In the genomic region with DNA sequence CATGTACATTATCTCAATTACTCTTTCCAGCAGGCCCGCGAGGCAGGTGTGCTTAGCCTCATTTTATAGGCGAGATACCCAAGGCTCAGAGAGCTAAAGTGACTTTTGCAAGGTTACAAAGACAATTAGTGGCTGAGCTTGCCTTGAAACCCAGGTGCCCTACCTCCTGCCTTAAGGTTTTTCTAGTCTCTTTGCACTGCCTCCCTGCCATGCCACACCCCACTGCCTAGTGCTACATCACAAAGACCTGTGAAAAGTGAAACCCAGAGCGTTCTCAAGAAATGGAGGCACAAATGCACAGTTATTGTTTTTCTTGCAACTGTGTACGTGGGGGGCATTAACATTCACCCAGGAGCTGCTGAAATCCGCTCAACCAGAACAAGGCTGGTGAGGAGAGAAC, we compare ENCODE assay signal across 18 cellular contexts. TPM values are rescaled to one million over a fixed set of nuclear protein-coding genes. Genes with fewer than 3 reads are reported as not detected.
DNase-seq lines count a peak whose midpoint lies in the region; ATAC-seq and TF ChIP-seq lines count a peak whose summit lies in the region.
"Had no signal": no experiment of that assay in that cellular context is flagged by ENCODE, and none has a peak within 500 bp of the region (broad histone marks: within the 10 kb centered on the region; RNA-seq: fewer than 3 reads in every experiment).

No MANE protein-coding gene starts in this region.

- no peak overlapping the region for H3K4me3 ChIP-seq in tibial nerve
- H3K4me3 ChIP-seq: HAP-1 had no signal

- DNase-seq in NCI-H82 (lab: John Stamatoyannopoulos, UW) (peak; percentile 43), NCI-H82 treated with DMSO at 0.1 percent for 48 hours (lab: John Stamatoyannopoulos, UW; ENCODE audit: unreplicated experiment) (no peak), NCI-H2107 treated with DMSO at 0.1 percent for 48 hours (lab: John Stamatoyannopoulos, UW; ENCODE audit: unreplicated experiment) (peak; percentile 82), left kidney (ENCODE audit: low read depth, low spot score) (peak; percentile 79), ACHN (no peak), tibial nerve (ENCODE audit: low spot score in 2 of 2) (no peak)
- DNase-seq in T-helper 2 cell treated with Interferon-gamma antibody and Interleukin-4, amounts not matched to agents 5 μg/mL and 100 μg/mL, for 36 hours (ENCODE audit: low spot score): no peak
- no peak for DNase-seq in activated naive CD8-positive, alpha-beta T cell treated with anti-CD3 and anti-CD28 coated beads, Interleukin-2, amount 50 U/mL, for 24 hours
- DNase-seq: AML-193; Calu3; CD4-positive, alpha-beta T cell; NCI-H2029; NCI-H446 treated with DMSO at 0.1 percent for 48 hours; OCI-M1 had no signal

- H3K27ac Mint-ChIP-seq in T-helper 2 cell treated with Interferon-gamma antibody and Interleukin-4, amounts not matched to agents 5 μg/mL and 100 μg/mL, for 36 hours: no peak overlapping the region
- H3K27ac Mint-ChIP-seq in activated naive CD8-positive, alpha-beta T cell treated with anti-CD3 and anti-CD28 coated beads, Interleukin-2, amount 50 U/mL, for 24 hours: no peak overlapping the region
- H3K27ac Mint-ChIP-seq: CD4-positive, alpha-beta T cell had no signal

- no peaks in the 10 kb centered on the region for H3K27me3 ChIP-seq in tibial nerve

- no peak for TF ChIP-seq POLR2A in tibial nerve (IDR thresholded peaks at IDR 0.05)

- no peaks in the 10 kb centered on the region for H3K4me1 Mint-ChIP-seq in T-helper 2 cell treated with Interferon-gamma antibody and Interleukin-4, amounts not matched to agents 5 μg/mL and 100 μg/mL, for 36 hours (ENCODE audit: low read depth)
- H3K4me1 Mint-ChIP-seq in activated naive CD8-positive, alpha-beta T cell treated with anti-CD3 and anti-CD28 coated beads, Interleukin-2, amount 50 U/mL, for 24 hours: no peaks in the 10 kb centered on the region

- no peaks in the 10 kb centered on the region for H3K4me1 ChIP-seq in tibial nerve
- H3K4me1 ChIP-seq: HAP-1 had no signal

- in situ Hi-C loops in ACHN (cut with HindIII; ENCODE audit: low pct_ligation_motif_present, low pct_unique_long_range_greater_than_20kb, low sequenced_read_pairs): no loop called here

- no peaks in the 10 kb centered on the region for H3K27me3 Mint-ChIP-seq in T-helper 2 cell treated with Interferon-gamma antibody and Interleukin-4, amounts not matched to agents 5 μg/mL and 100 μg/mL, for 36 hours (ENCODE audit: low read depth)
- H3K27me3 Mint-ChIP-seq in activated naive CD8-positive, alpha-beta T cell treated with anti-CD3 and anti-CD28 coated beads, Interleukin-2, amount 50 U/mL, for 24 hours: peaks cover 10% of the 10 kb centered on the region

- no peaks in the 10 kb centered on the region for H3K36me3 ChIP-seq in tibial nerve
- H3K36me3 ChIP-seq: HAP-1 had no signal

- 62% methylated on average over 6 of the region's 6 CpGs for WGBS in tibial nerve, 2 donors

- no peak for ATAC-seq in activated naive CD8-positive, alpha-beta T cell treated with anti-CD3 and anti-CD28 coated beads, Interleukin-2, amount 50 U/mL, for 24 hours

- H3K4me3 Mint-ChIP-seq in T-helper 2 cell treated with Interferon-gamma antibody and Interleukin-4, amounts not matched to agents 5 μg/mL and 100 μg/mL, for 36 hours: no peak overlapping the region
- H3K4me3 Mint-ChIP-seq in activated naive CD8-positive, alpha-beta T cell treated with anti-CD3 and anti-CD28 coated beads, Interleukin-2, amount 50 U/mL, for 24 hours: no peak overlapping the region
- H3K4me3 Mint-ChIP-seq: CD4-positive, alpha-beta T cell had no signal

- H3K9me3 ChIP-seq in tibial nerve: peaks cover 0 to under 1% (median 0%) of the 10 kb centered on the region in 4 donors
- H3K9me3 ChIP-seq: HAP-1 had no signal

- no peak for TF ChIP-seq EP300 in tibial nerve (IDR thresholded peaks at IDR 0.05)

- no peaks in the 10 kb centered on the region for H3K9me3 Mint-ChIP-seq in T-helper 2 cell treated with Interferon-gamma antibody and Interleukin-4, amounts not matched to agents 5 μg/mL and 100 μg/mL, for 36 hours
- no peaks in the 10 kb centered on the region for H3K9me3 Mint-ChIP-seq in activated naive CD8-positive, alpha-beta T cell treated with anti-CD3 and anti-CD28 coated beads, Interleukin-2, amount 50 U/mL, for 24 hours
- H3K9me3 Mint-ChIP-seq: CD4-positive, alpha-beta T cell had no signal

- no peak for TF ChIP-seq CTCF in tibial nerve (IDR thresholded peaks at IDR 0.05)

- H3K27ac ChIP-seq in tibial nerve: no peak overlapping the region
- H3K27ac ChIP-seq: RWPE1 had no signal

- no peaks in the 10 kb centered on the region for H3K36me3 Mint-ChIP-seq in T-helper 2 cell treated with Interferon-gamma antibody and Interleukin-4, amounts not matched to agents 5 μg/mL and 100 μg/mL, for 36 hours (ENCODE audit: low read depth)
- H3K36me3 Mint-ChIP-seq in activated naive CD8-positive, alpha-beta T cell treated with anti-CD3 and anti-CD28 coated beads, Interleukin-2, amount 50 U/mL, for 24 hours (ENCODE audit: low read depth): no peaks in the 10 kb centered on the region

RNA-seq across cellular contexts. Expression of a gene that starts 9.9 kb away (rescaled TPM):
- total RNA-seq in tibial nerve: not detected
- total RNA-seq: A673; Calu3; CD4-positive, alpha-beta T cell; SK-MEL-5 had no signal

RNA-seq across cellular contexts. Expression of a gene that starts 25.5 kb away (rescaled TPM):
- not detected for total RNA-seq in tibial nerve
- total RNA-seq: Calu3; CD4-positive, alpha-beta T cell; SK-MEL-5 had no signal

Comparison
In these comparisons a context has a peak if more than half of its experiments do, and no peak if none do; other contexts are left out.
1. DNase-seq: peak in NCI-H82 (single experiment), NCI-H2107 treated with DMSO at 0.1 percent for 48 hours (single experiment) and left kidney (single experiment); none in NCI-H82 treated with DMSO at 0.1 percent for 48 hours (single experiment), T-helper 2 cell treated with Interferon-gamma antibody and Interleukin-4, amounts not matched to agents 5 μg/mL and 100 μg/mL, for 36 hours (single experiment), activated naive CD8-positive, alpha-beta T cell treated with anti-CD3 and anti-CD28 coated beads, Interleukin-2, amount 50 U/mL, for 24 hours (single experiment), ACHN (single experiment) and tibial nerve (0 of 2).